In the genomic region with DNA sequence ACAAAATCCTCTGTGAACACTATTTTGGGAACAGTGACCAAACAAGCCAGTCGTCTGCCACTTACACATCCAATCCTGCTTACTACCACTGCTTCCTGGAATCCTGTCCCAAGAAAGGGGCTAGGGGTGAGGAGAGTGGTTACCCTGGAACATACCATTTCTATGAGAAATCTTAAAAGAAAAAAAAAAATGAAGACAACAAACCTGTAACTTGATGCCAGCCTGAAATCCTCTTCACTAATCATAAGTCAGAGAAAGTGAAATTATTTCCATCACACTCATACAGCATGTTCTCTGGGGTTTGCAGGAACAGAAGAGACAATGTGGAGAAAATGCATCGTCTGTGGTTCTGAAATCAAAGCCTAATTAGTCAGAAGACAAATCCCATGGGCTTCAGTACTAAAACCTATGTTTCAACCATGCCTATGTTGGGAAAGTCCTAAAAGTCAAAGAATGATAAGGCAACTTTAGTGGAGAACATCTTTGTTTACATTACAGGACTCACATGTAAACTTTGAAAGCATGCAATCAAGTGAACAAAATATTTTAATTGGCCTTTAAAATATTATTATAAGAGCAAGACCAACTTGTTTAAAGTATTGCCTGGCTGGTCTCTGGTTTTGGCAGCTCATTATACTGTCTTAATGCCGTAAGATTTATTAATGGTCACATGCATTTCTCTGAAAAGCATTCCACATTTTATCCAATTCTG, we compare ENCODE assay signal across 11 cellular contexts.
DNase-seq lines count a peak whose midpoint lies in the region; ATAC-seq and FAIRE-seq lines count a peak whose summit lies in the region.
"Had no signal": no experiment of that assay in that cellular context is flagged by ENCODE, and none has a peak within 500 bp of the region (broad histone marks: within the 10 kb centered on the region; RNA-seq: fewer than 3 reads in every experiment).

No MANE protein-coding gene starts in this region.

- H3K27me3 ChIP-seq in skeletal muscle satellite cell (ENCODE audit: control insufficient read depth, insufficient read depth, low read length) = no peaks in the 10 kb centered on the region
- H3K27me3 ChIP-seq: SJCRH30 had no signal

- peak; percentile 54 for DNase-seq in GM03348 (ENCODE audit: low spot score)
- peak; percentile 72 for DNase-seq in glomerular visceral epithelial cell (ENCODE audit: extremely low spot score)
- DNase-seq in NCI-H187 (lab: John Stamatoyannopoulos, UW) = no peak
- no peak for DNase-seq in SIG-M5 (lab: John Stamatoyannopoulos, UW)
- DNase-seq in HuH-7 (ENCODE audit: low spot score) = no peak
- DNase-seq: GDM1, MM.1S had no signal

- H3K4me1 ChIP-seq in skeletal muscle satellite cell (ENCODE audit: control insufficient read depth, insufficient read depth, low read length) = peaks cover 49% of the 10 kb centered on the region
- H3K4me1 ChIP-seq: SJCRH30 had no signal

- no peaks in the 10 kb centered on the region for H3K36me3 ChIP-seq in skeletal muscle satellite cell (ENCODE audit: insufficient read depth, low read length)
- H3K36me3 ChIP-seq: SJCRH30 had no signal

- FAIRE-seq in TTC549 (lab: Jason Lieb, UNC) = peak; percentile 33

- peak overlapping the region; percentile 76 for H3K9ac ChIP-seq in skeletal muscle satellite cell (ENCODE audit: low read depth, low read length)

- H3K4me2 ChIP-seq in skeletal muscle satellite cell (ENCODE audit: low read length) = peak overlapping the region; percentile 64

- no peak overlapping the region for H3K4me3 ChIP-seq in skeletal muscle satellite cell (ENCODE audit: low read length)
- H3K4me3 ChIP-seq: SJCRH30 had no signal

- H3K9me3 ChIP-seq in skeletal muscle satellite cell (replicated peaks; ENCODE audit: low read length) = no peaks in the 10 kb centered on the region
- H3K9me3 ChIP-seq: SJCRH30 had no signal

- ATAC-seq in HG03095 (IDR thresholded peaks at IDR 0.05; ENCODE audit: unreplicated experiment) = no peak

Comparison
In these comparisons a context has a peak if more than half of its experiments do, and no peak if none do; other contexts are left out.
1. DNase-seq: peak in GM03348 (single experiment) and glomerular visceral epithelial cell (single experiment); none in NCI-H187 (0 of 2), SIG-M5 (single experiment) and HuH-7 (single experiment).